Comparison of ENCODE assay signal across 9 cellular contexts in genomic region chr1:151372411-151372934, GRCh38. TPM values are rescaled to one million over a fixed set of nuclear protein-coding genes. Genes with fewer than 3 reads are reported as not detected.
A peak's percentile ranks its signal among the peaks of the same experiment; 100 is the strongest.
DNase-seq lines count a peak whose midpoint lies in the region; ATAC-seq and TF ChIP-seq lines count a peak whose summit lies in the region.
"Had no signal": no experiment of that assay in that cellular context is flagged by ENCODE, and none has a peak within 500 bp of the region (broad histone marks: within the 10 kb centered on the region; RNA-seq: fewer than 3 reads in every experiment).

Gene SELENBP1 (minus strand): TSS chr1:151372705. CDS start chr1:151372641, 64 bp downstream.

- intact Hi-C loops in IMR-90 (cut with micrococcal nuclease) (no loop called here), Right ventricle myocardium inferior (cut with DNase I) (loop anchor here (1.0 kb wide), 1 partner anchor 27 kb away; the partner anchor contains the start of gene PSMB4)

- no peaks in the 10 kb centered on the region for H3K36me3 Mint-ChIP-seq in WTC11

- peaks cover 24% of the 10 kb centered on the region for H3K4me1 Mint-ChIP-seq in WTC11

- H3K4me2 ChIP-seq in IMR-90 (ENCODE audit: low read depth, low read length), result peak within 1 kb of the TSS; percentile 84
- H3K4me2 ChIP-seq in parathyroid adenoma (ENCODE audit: low read length), result peak within 1 kb of the TSS; percentile 66

- H3K56ac ChIP-seq in IMR-90 (ENCODE audit: extremely low read depth, insufficient read depth, low read length), result peak within 1 kb of the TSS; percentile 65; the same call in 1 of the 2 replicates

- peak within 1 kb of the TSS; percentile 60 for H3K4me3 Mint-ChIP-seq in WTC11
- H3K4me3 Mint-ChIP-seq: stimulated activated naive CD8-positive, alpha-beta T cell treated with anti-CD3 and anti-CD28 coated beads, Interleukin-15, Interleukin-2, amounts not matched to agents 100 ng/mL and 50 ng/mL, for 24 hours had no signal

- peaks cover 14% of the 10 kb centered on the region for H3K4me1 ChIP-seq in IMR-90 (ENCODE audit: control insufficient read depth, insufficient read depth, low read length)
- H3K4me1 ChIP-seq in parathyroid adenoma, result peaks cover 6% of the 10 kb centered on the region

- peak within 1 kb of the TSS; percentile 15 for H3K27ac ChIP-seq in IMR-90 (ENCODE audit: insufficient read depth, low read length)
- peak within 1 kb of the TSS; percentile 56 for H3K27ac ChIP-seq in parathyroid adenoma

- in situ Hi-C loops in IMR-90 (cut with MboI; ENCODE audit: low sequenced_read_pairs), result no loop called here

- H2AK5ac ChIP-seq in IMR-90 (ENCODE audit: low read depth, low read length), result peak within 1 kb of the TSS; percentile 54

- H3K9me3 Mint-ChIP-seq in WTC11, result no peaks in the 10 kb centered on the region
- H3K9me3 Mint-ChIP-seq: stimulated activated naive CD8-positive, alpha-beta T cell treated with anti-CD3 and anti-CD28 coated beads, Interleukin-15, Interleukin-2, amounts not matched to agents 100 ng/mL and 50 ng/mL, for 24 hours had no signal

- peaks cover 8% of the 10 kb centered on the region for H3K9me1 ChIP-seq in IMR-90 (ENCODE audit: insufficient read depth, low read length)

- peak within 1 kb of the TSS; percentile 63; the same call in 1 of the 2 replicates for H3K23ac ChIP-seq in IMR-90 (ENCODE audit: low read depth, low read length)

- H2BK5ac ChIP-seq in IMR-90 (ENCODE audit: low read depth, low read length, poor library complexity, severe bottlenecking), result no peak within 1 kb of the TSS

- H4K5ac ChIP-seq in IMR-90 (ENCODE audit: low read depth, low read length), result peak within 1 kb of the TSS; percentile 8

- H3K14ac ChIP-seq in IMR-90 (replicated peaks; ENCODE audit: low read depth, low read length), result peak within 1 kb of the TSS; percentile 95; the same call in 1 of the 2 replicates

- H2BK120ac ChIP-seq in IMR-90 (ENCODE audit: low read depth, low read length), result peak within 1 kb of the TSS; percentile 59; the same call in 1 of the 2 replicates

- DNase-seq in IMR-90, result peak; percentile 71
- DNase-seq in WTC11 (ENCODE audit: low spot score), result peak; percentile 63
- peak; percentile 88 for DNase-seq in Right ventricle myocardium inferior (ENCODE audit: missing footprints)
- no peak for DNase-seq in NCI-H1436 (lab: John Stamatoyannopoulos, UW)

- H2AFZ ChIP-seq in IMR-90 (replicated peaks; ENCODE audit: low read length, poor library complexity) (peak within 1 kb of the TSS; percentile 95), parathyroid adenoma (peak within 1 kb of the TSS; percentile 51)

- H3K36me3 ChIP-seq in IMR-90 (ENCODE audit: control insufficient read depth, insufficient read depth, low read length), result peaks cover 4% of the 10 kb centered on the region; the same call in 1 of the 2 replicates
- H3K36me3 ChIP-seq in parathyroid adenoma (ENCODE audit: control insufficient read depth, insufficient read depth, low read length), result no peaks in the 10 kb centered on the region

- dilution Hi-C loops in IMR-90 (cut with HindIII; ENCODE audit: low sequenced_read_pairs, unreplicated experiment), result no loop called here

- H3K27me3 ChIP-seq in IMR-90 (ENCODE audit: control insufficient read depth, insufficient read depth, low read length) (peaks cover 1% of the 10 kb centered on the region; the same call in 1 of the 2 replicates), parathyroid adenoma (ENCODE audit: control insufficient read depth, insufficient read depth, low read length) (no peaks in the 10 kb centered on the region)

- H3K27ac Mint-ChIP-seq in WTC11, result peak within 1 kb of the TSS; percentile 12; the same call in 1 of the 2 replicates
- H3K27ac Mint-ChIP-seq: stimulated activated naive CD8-positive, alpha-beta T cell treated with anti-CD3 and anti-CD28 coated beads, Interleukin-15, Interleukin-2, amounts not matched to agents 100 ng/mL and 50 ng/mL, for 24 hours had no signal

- no CpG with 5 or more reads among the region's 9 CpGs for WGBS in IMR-90 (ENCODE audit: extremely low coverage in 2 of 2, insufficient read length in 1 of 2), 2 experiments

- H3K79me1 ChIP-seq in IMR-90 (ENCODE audit: low read depth in 1 of 2, low read length in 2 of 2), result peaks cover 0 to 10% of the 10 kb centered on the region in 2 experiments; a peak in 1 of 4 replicates

- H3K4ac ChIP-seq in IMR-90 (ENCODE audit: low read depth, low read length), result peak within 1 kb of the TSS; percentile 80

- H3K18ac ChIP-seq in IMR-90 (ENCODE audit: low read depth, low read length), result peak within 1 kb of the TSS; percentile 35; the same call in 1 of the 2 replicates

- no peaks in the 10 kb centered on the region for H3K9me3 ChIP-seq in IMR-90 (ENCODE audit: control insufficient read depth, insufficient read depth, low read length)
- no peaks in the 10 kb centered on the region for H3K9me3 ChIP-seq in parathyroid adenoma (ENCODE audit: control insufficient read depth, low read length)

- TF ChIP-seq RAD21 in IMR-90 (IDR thresholded peaks at IDR 0.05; ENCODE audit: low read length), result no peak

- TF ChIP-seq CTCF in IMR-90 (conservative IDR thresholded peaks at IDR 0.05; ENCODE audit: low read depth, low read length) (no peak), WTC11 (IDR thresholded peaks at IDR 0.05) (no peak), parathyroid adenoma (IDR thresholded peaks at IDR 0.05) (no peak)

- no peak within 1 kb of the TSS for H2BK15ac ChIP-seq in IMR-90 (ENCODE audit: low read depth, low read length)

- H4K8ac ChIP-seq in IMR-90 (ENCODE audit: low read depth in 2 of 2, low read length in 2 of 2), result peak within 1 kb of the TSS; percentile 76 to 93

- H3K27me3 Mint-ChIP-seq in WTC11 (ENCODE audit: low read depth), result no peaks in the 10 kb centered on the region
- H3K27me3 Mint-ChIP-seq: stimulated activated naive CD8-positive, alpha-beta T cell treated with anti-CD3 and anti-CD28 coated beads, Interleukin-15, Interleukin-2, amounts not matched to agents 100 ng/mL and 50 ng/mL, for 24 hours had no signal

- TF ChIP-seq POLR2A in IMR-90 (IDR thresholded peaks at IDR 0.05; ENCODE audit: low read depth, low read length), result no peak

- H4K91ac ChIP-seq in IMR-90 (ENCODE audit: insufficient read depth, low read depth, low read length), result peak within 1 kb of the TSS; percentile 43; the same call in 1 of the 2 replicates

- no peaks in the 10 kb centered on the region for H3K79me2 ChIP-seq in parathyroid adenoma

- no peaks in the 10 kb centered on the region for H4K20me1 ChIP-seq in IMR-90 (ENCODE audit: insufficient read depth, low read length)

- H3K4me3 ChIP-seq in IMR-90 (ENCODE audit: insufficient read depth, low read depth, low read length) (peak within 1 kb of the TSS; percentile 50), parathyroid adenoma (ENCODE audit: low read depth, low read length) (peak within 1 kb of the TSS; percentile 45)

- H3K9ac ChIP-seq in IMR-90 (ENCODE audit: low read depth, low read length) (peak within 1 kb of the TSS; percentile 62), parathyroid adenoma (no peak within 1 kb of the TSS)

- POLR2A ChIA-PET in IMR-90 (lab: Charles Lee; ENCODE audit: unreplicated experiment) (interaction anchor here (0.6 kb wide), 2 partner anchors 20 to 61 kb away, joined by 3 to 10 read pairs; no protein-coding TSS in a partner anchor), WTC11 (lab: Charles Lee) (interaction anchor here (0.6 to 1.4 kb wide), 5 partner anchors 22 to 241 kb away, joined by 3 read pairs; partner anchors contain the start of gene PSMB4)

- 0 out of 2 replicates have a peak within 1 kb of the TSS, but pooled peaks have one; percentile 8 for H2BK20ac ChIP-seq in IMR-90 (ENCODE audit: low read depth, low read length)

- BruUV-seq in IMR-90 (replicated peaks; lab: Mats Ljungman, UMichigan), result no TSS peak

- ATAC-seq in IMR-90 (ENCODE audit: low read depth) (peak; percentile 92), WTC11 (peak; percentile 86), Right ventricle myocardium inferior (peak; percentile 86), HG03439 (IDR thresholded peaks at IDR 0.05; ENCODE audit: unreplicated experiment) (no peak), HG03521 (IDR thresholded peaks at IDR 0.05; ENCODE audit: unreplicated experiment) (no peak), GM18861 (IDR thresholded peaks at IDR 0.05; ENCODE audit: unreplicated experiment) (no peak)

- peak within 1 kb of the TSS; percentile 95 for H2AK9ac ChIP-seq in IMR-90 (replicated peaks; ENCODE audit: low read depth, low read length, poor library complexity)

- CTCF ChIA-PET in IMR-90 (lab: Yijun Ruan, JAX) (interaction anchor here (1.0 kb wide), 1 partner anchor 32 kb away, joined by 4 read pairs; no protein-coding TSS in a partner anchor), WTC11 (lab: Charles Lee) (interaction anchor here (0.9 to 1.8 kb wide), 3 partner anchors 27 to 71 kb away, joined by 4 to 15 read pairs (median 12); partner anchors contain the start of gene PSMB4)

TF ChIP-seq in IMR-90, 13 proteins besides CTCF, POLR2A, EP300 and RAD21:
- peak; percentile 51; the same call in 1 of the 2 replicates for TF ChIP-seq MAZ (IDR thresholded peaks at IDR 0.05; ENCODE audit: borderline replicate concordance, low read depth, low read length)
- TF ChIP-seq MXI1 (IDR thresholded peaks at IDR 0.05; ENCODE audit: borderline replicate concordance, low read depth, low read length), result no peak
TF ChIP-seq in IMR-90: peak in this region for 1.

TF ChIP-seq in WTC11, 78 proteins besides CTCF, POLR2A, EP300 and RAD21:
- TF ChIP-seq OVOL2 (CRISPR knock-in tag; IDR thresholded peaks at IDR 0.05; ENCODE audit: borderline replicate concordance) (no peak), MAX (CRISPR knock-in tag; IDR thresholded peaks at IDR 0.05) (0 out of 2 replicates have a peak, but pooled peaks have one; percentile 31), FOXP1 (CRISPR knock-in tag; IDR thresholded peaks at IDR 0.05; ENCODE audit: borderline replicate concordance) (no peak)

RNA-seq across cellular contexts. Expression of gene SELENBP1, which starts in this region (rescaled TPM):
- 21.1 and 21.3 TPM in 2 replicates for total RNA-seq in IMR-90 (2012; rRNA removed)
- 54.9 and 56.9 TPM in 2 replicates for polyA plus RNA-seq in IMR-90 (2012; rRNA removed)
- polyA plus RNA-seq in IMR-90 (2012; cell fraction: cytosol; rRNA removed), result 54.1 and 66.8 TPM in 2 replicates
- polyA plus RNA-seq in IMR-90 (2012; cell fraction: nucleus; rRNA removed; ENCODE audit: low replicate concordance), result 144 and 236 TPM in 2 replicates
- 17.9 to 23.9 TPM (median 20.2 TPM) in 3 replicates for total RNA-seq in WTC11 (2021)
- total RNA-seq in Right ventricle myocardium inferior, result 129 TPM

Comparison
In these comparisons a context has a peak if more than half of its experiments do, and no peak if none do; other contexts are left out.
1. ATAC-seq: peak in IMR-90 (single experiment), WTC11 (single experiment) and Right ventricle myocardium inferior (single experiment); none in HG03439 (single experiment), HG03521 (single experiment) and GM18861 (single experiment).